7 cellular contexts compared by ENCODE assay signal in the genomic region with DNA sequence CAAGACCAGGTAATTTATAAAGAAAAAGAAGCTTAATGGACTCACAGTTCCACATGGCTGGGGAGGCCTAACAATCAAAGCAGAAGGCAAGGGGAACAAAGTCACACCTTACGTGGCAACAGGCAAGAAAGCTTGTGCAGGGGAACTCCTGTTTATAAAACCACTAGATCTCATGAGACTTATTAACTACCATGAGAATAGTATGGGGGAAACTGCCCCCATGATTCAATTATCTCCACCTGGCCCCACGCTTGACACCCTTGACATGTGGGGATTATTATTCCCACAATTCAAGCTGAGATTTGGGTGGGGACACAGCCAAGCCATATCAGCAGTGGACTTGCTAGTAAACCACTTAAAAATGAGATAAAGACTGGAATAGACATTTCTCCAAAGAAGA.
"Had no signal": no experiment of that assay in that cellular context is flagged by ENCODE, and none has a peak within 500 bp of the region (broad histone marks: within the 10 kb centered on the region; RNA-seq: fewer than 3 reads in every experiment).

No MANE protein-coding gene starts in this region.

- FAIRE-seq: G401.6, GM12891, GM12892, GM18507, GM19239 had no signal

- DNase-seq: GDM1, GF-D8 had no signal
